ENCODE assay signal across 2 cellular contexts in genomic region chr5:43063731-43064171, GRCh38.
TF ChIP-seq lines count a peak whose summit lies in the region.

No MANE protein-coding gene starts in this region.

TF ChIP-seq in A549, 52 proteins besides CTCF, POLR2A, EP300 and RAD21:
- TF ChIP-seq FOXS1 (CRISPR knock-in tag; IDR thresholded peaks at IDR 0.05) (no peak), NR3C1 (IDR thresholded peaks at IDR 0.05) (no peak), ESRRA (IDR thresholded peaks at IDR 0.05; ENCODE audit: borderline replicate concordance, low read length) (no peak), NPAS2 (CRISPR knock-in tag; IDR thresholded peaks at IDR 0.05; ENCODE audit: borderline replicate concordance) (no peak), HEYL (CRISPR knock-in tag; IDR thresholded peaks at IDR 0.05) (no peak), ZC3H11A (IDR thresholded peaks at IDR 0.05) (no peak), CBX8 (IDR thresholded peaks at IDR 0.05) (no peak), TFCP2L1 (CRISPR knock-in tag; IDR thresholded peaks at IDR 0.05) (no peak), BCL3 (IDR thresholded peaks at IDR 0.05) (no peak), FOSB (CRISPR knock-in tag; IDR thresholded peaks at IDR 0.05) (no peak), GATA3 (IDR thresholded peaks at IDR 0.05; ENCODE audit: borderline replicate concordance) (no peak), MAX (IDR thresholded peaks at IDR 0.05) (no peak; the same call in 1 of the 2 replicates), EHF (CRISPR knock-in tag; IDR thresholded peaks at IDR 0.05) (no peak), CHD4 (IDR thresholded peaks at IDR 0.05; ENCODE audit: borderline replicate concordance) (no peak), HMGXB4 (CRISPR knock-in tag; IDR thresholded peaks at IDR 0.05; ENCODE audit: borderline replicate concordance) (no peak), CHD2 (IDR thresholded peaks at IDR 0.05; ENCODE audit: low read length, partially characterized antibody) (no peak), CBX2 (IDR thresholded peaks at IDR 0.05; ENCODE audit: borderline replicate concordance, low read depth) (no peak), HDAC2 (IDR thresholded peaks at IDR 0.05) (no peak), HES2 (IDR thresholded peaks at IDR 0.05) (no peak)
TF ChIP-seq in A549: peak in this region for 0.

TF ChIP-seq in K562, 482 proteins besides CTCF, POLR2A, EP300 and RAD21 (continues in another document):
- no peak for TF ChIP-seq HDAC6 (IDR thresholded peaks at IDR 0.05; ENCODE audit: low read depth, low read length)
- TF ChIP-seq MBD1 (CRISPR knock-in tag; IDR thresholded peaks at IDR 0.05): no peak
- no peak for TF ChIP-seq POLR3G (IDR thresholded peaks at IDR 0.05; ENCODE audit: extremely low read depth, insufficient read length, insufficient replicate concordance)
- TF ChIP-seq ZNF431 (CRISPR knock-in tag; IDR thresholded peaks at IDR 0.05): no peak
- no peak for TF ChIP-seq NR2F6 (CRISPR knock-in tag; IDR thresholded peaks at IDR 0.05)
- no peak for TF ChIP-seq SAFB (IDR thresholded peaks at IDR 0.05; ENCODE audit: borderline replicate concordance, low read depth, low read length)
- 0 out of 2 replicates have a peak, but pooled peaks have one; percentile 28 for TF ChIP-seq ZNF583 (CRISPR knock-in tag; IDR thresholded peaks at IDR 0.05)
- no peak for TF ChIP-seq ZNF780A (CRISPR knock-in tag; IDR thresholded peaks at IDR 0.05)
- TF ChIP-seq SOX6 (IDR thresholded peaks at IDR 0.05): no peak
- TF ChIP-seq RB1 (IDR thresholded peaks at IDR 0.05; ENCODE audit: low read depth): no peak
- TF ChIP-seq ZNF57 (CRISPR knock-in tag; IDR thresholded peaks at IDR 0.05): 0 out of 2 replicates have a peak, but pooled peaks have one; percentile 30
- TF ChIP-seq GATAD2A (IDR thresholded peaks at IDR 0.05): 0 out of 2 replicates have a peak, but pooled peaks have one; percentile 38
- TF ChIP-seq TBL1XR1 (IDR thresholded peaks at IDR 0.05; ENCODE audit: low read length in 2 of 2): no peak
- no peak for TF ChIP-seq IRF2 (CRISPR knock-in tag; IDR thresholded peaks at IDR 0.05)
- TF ChIP-seq CHD1 (IDR thresholded peaks at IDR 0.05; ENCODE audit: low read length): no peak
- no peak for TF ChIP-seq NFIX (CRISPR knock-in tag; IDR thresholded peaks at IDR 0.05; ENCODE audit: low read depth)
- 0 out of 2 replicates have a peak, but pooled peaks have one; percentile 50 for TF ChIP-seq ZNF707 (CRISPR knock-in tag; conservative IDR thresholded peaks at IDR 0.05)
- no peak for TF ChIP-seq ILK (tag; IDR thresholded peaks at IDR 0.05; ENCODE audit: borderline replicate concordance, low read depth)
- TF ChIP-seq PKNOX1 (IDR thresholded peaks at IDR 0.05): no peak
- no peak for TF ChIP-seq BRD4 (IDR thresholded peaks at IDR 0.05)
- no peak for TF ChIP-seq WHSC1 (IDR thresholded peaks at IDR 0.05; ENCODE audit: low read length)
- no peak for TF ChIP-seq ZNF134 (CRISPR knock-in tag; conservative IDR thresholded peaks at IDR 0.05)
- TF ChIP-seq ZNF592 (IDR thresholded peaks at IDR 0.05): peak; percentile 64; the same call in 1 of the 2 replicates
- TF ChIP-seq MBD2 (IDR thresholded peaks at IDR 0.05; ENCODE audit: borderline replicate concordance, low read depth): 0 out of 2 replicates have a peak, but pooled peaks have one; percentile 12
- TF ChIP-seq ZNF518B (CRISPR knock-in tag; IDR thresholded peaks at IDR 0.05): no peak
- no peak for TF ChIP-seq MIER1 (IDR thresholded peaks at IDR 0.05; ENCODE audit: low read depth)
- no peak for TF ChIP-seq FOXJ3 (CRISPR knock-in tag; IDR thresholded peaks at IDR 0.05)
- no peak for TF ChIP-seq KAT2B (IDR thresholded peaks at IDR 0.05; ENCODE audit: low read depth, low read length)
- TF ChIP-seq KDM4B (IDR thresholded peaks at IDR 0.05; ENCODE audit: borderline replicate concordance in 2 of 2, low read depth in 1 of 2): no peak
- TF ChIP-seq ZSCAN32 (CRISPR knock-in tag; IDR thresholded peaks at IDR 0.05): no peak
- TF ChIP-seq ZSCAN29 (IDR thresholded peaks at IDR 0.05): 0 out of 2 replicates have a peak, but pooled peaks have one; percentile 8
- TF ChIP-seq SMARCB1 (IDR thresholded peaks at IDR 0.05; ENCODE audit: insufficient read length, low read depth): no peak
- TF ChIP-seq NCOA4 (IDR thresholded peaks at IDR 0.05; ENCODE audit: partially characterized antibody): no peak
- TF ChIP-seq CGGBP1 (CRISPR knock-in tag; IDR thresholded peaks at IDR 0.05): no peak
- TF ChIP-seq CHAMP1 (IDR thresholded peaks at IDR 0.05): no peak
- TF ChIP-seq ERF (CRISPR knock-in tag; IDR thresholded peaks at IDR 0.05): 0 out of 2 replicates have a peak, but pooled peaks have one; percentile 24
- TF ChIP-seq PBX2 (CRISPR knock-in tag; IDR thresholded peaks at IDR 0.05; ENCODE audit: low read depth): no peak
- TF ChIP-seq PBX2 (tag; conservative IDR thresholded peaks at IDR 0.05; ENCODE audit: low read depth): no peak
- no peak for TF ChIP-seq ZNF639 (CRISPR knock-in tag; conservative IDR thresholded peaks at IDR 0.05 in 1 of 2, IDR thresholded peaks at IDR 0.05 in 1 of 2)
- no peak for TF ChIP-seq ATF7 (IDR thresholded peaks at IDR 0.05)
- TF ChIP-seq NR2C1 (IDR thresholded peaks at IDR 0.05): no peak
- TF ChIP-seq NR2C1 (tag; IDR thresholded peaks at IDR 0.05): 0 out of 2 replicates have a peak, but pooled peaks have one; percentile 3
